Comparison of ENCODE assay signal across 21 cellular contexts in genomic region chrX:14398725-14399124, GRCh38.
DNase-seq lines count a peak whose midpoint lies in the region; ATAC-seq, FAIRE-seq and TF ChIP-seq lines count a peak whose summit lies in the region.
"Had no signal": no experiment of that assay in that cellular context is flagged by ENCODE, and none has a peak within 500 bp of the region (broad histone marks: within the 10 kb centered on the region; RNA-seq: fewer than 3 reads in every experiment).

No MANE protein-coding gene starts in this region.

- H3K27me3 ChIP-seq in pancreas = no peaks in the 10 kb centered on the region
- H3K27me3 ChIP-seq in left ventricle myocardium inferior (ENCODE audit: low read depth) = no peaks in the 10 kb centered on the region
- H3K27me3 ChIP-seq in aorta (ENCODE audit: control insufficient read depth in 1 of 2, insufficient read depth in 2 of 2, low read length in 1 of 2) = no peaks in the 10 kb centered on the region
- H3K27me3 ChIP-seq: BE2C, tibial nerve had no signal

- no peak overlapping the region for H3K27ac ChIP-seq in pancreas
- no peak overlapping the region for H3K27ac ChIP-seq in left ventricle myocardium inferior (replicated peaks)
- no peak overlapping the region for H3K27ac ChIP-seq in aorta (ENCODE audit: low read depth in 1 of 2, low read length in 2 of 2)
- H3K27ac ChIP-seq: lower lobe of right lung, tibial nerve had no signal

- H3K4me3 ChIP-seq in epithelial cell of proximal tubule (ENCODE audit: low read depth, low read length) (no peak overlapping the region), pancreas (no peak overlapping the region), left ventricle myocardium inferior (no peak overlapping the region), aorta (ENCODE audit: low read length in 2 of 2) (no peak overlapping the region)
- H3K4me3 ChIP-seq: lower lobe of right lung, tibial nerve had no signal

- intact Hi-C loops in pancreas (cut with DNase I) = no loop called here
- intact Hi-C loops in left ventricle myocardium inferior (cut with micrococcal nuclease) = no loop called here
- intact Hi-C loops in aorta (cut with DNase I) = no loop called here

- DNase-seq in AG20443 (ENCODE audit: low spot score) = peak; percentile 12
- peak; percentile 0 for DNase-seq in HT1080 (ENCODE audit: low read depth)
- DNase-seq in epithelial cell of proximal tubule (ENCODE audit: low read depth) = peak; percentile 68
- no peak for DNase-seq in pancreas
- DNase-seq in left ventricle myocardium inferior = no peak
- DNase-seq in DMS79 (lab: John Stamatoyannopoulos, UW) = no peak
- no peak for DNase-seq in aorta
- DNase-seq: activated CD8-positive, alpha-beta T cell treated with anti-CD3 and anti-CD28 coated beads, Interleukin-2, amount 10 ng/mL, durations not matched to agents 7 days and 5 days; anterior cingulate cortex; BE2C; DMS53; Kasumi-1; lower lobe of right lung; NCI-H187 treated with DMSO at 0.1 percent for 48 hours; NCI-H510A treated with DMSO at 0.1 percent for 48 hours; right cardiac atrium had no signal

- no peaks in the 10 kb centered on the region for H3K9me3 ChIP-seq in pancreas
- no peaks in the 10 kb centered on the region for H3K9me3 ChIP-seq in left ventricle myocardium inferior (replicated peaks)
- no peaks in the 10 kb centered on the region for H3K9me3 ChIP-seq in aorta (ENCODE audit: control insufficient read depth, low read length)
- H3K9me3 ChIP-seq: BE2C, lower lobe of right lung, tibial nerve had no signal

- 8 to 24% methylated on average over 2 of the region's 2 CpGs for WGBS in pancreas, 2 donors
- 34 to 50% methylated on average over 2 of the region's 2 CpGs for WGBS in aorta, 2 donors

- no peaks in the 10 kb centered on the region for H3K36me3 ChIP-seq in pancreas
- no peaks in the 10 kb centered on the region for H3K36me3 ChIP-seq in left ventricle myocardium inferior
- H3K36me3 ChIP-seq in aorta (ENCODE audit: control insufficient read depth in 1 of 2, insufficient read depth in 2 of 2, low read length in 1 of 2) = no peaks in the 10 kb centered on the region
- H3K36me3 ChIP-seq: BE2C, lower lobe of right lung, tibial nerve had no signal

- ATAC-seq in pancreas (peak in 3 of 4 donors; percentile 25 to 40 (median 36)), aorta (ENCODE audit: low FRiP score) (no peak), HG03457 (IDR thresholded peaks at IDR 0.05; ENCODE audit: unreplicated experiment) (no peak)
- ATAC-seq: activated CD8-positive, alpha-beta T cell treated with anti-CD3 and anti-CD28 coated beads, Interleukin-2, amount 10 ng/mL, durations not matched to agents 7 days and 5 days; activated T-helper 17 cell treated with anti-CD3 and anti-CD28 coated beads, Interleukin-2, amount 50 U/mL, for 72 hours; HCT116; lower lobe of right lung; right cardiac atrium; SK-N-SH treated with all-trans-retinoic acid at 6 μM for 48 hours had no signal

- FAIRE-seq in pancreas (lab: Jason Lieb, UNC) = no peak

- no peak for TF ChIP-seq CTCF in epithelial cell of proximal tubule (conservative IDR thresholded peaks at IDR 0.05; ENCODE audit: low read depth, low read length)
- no peak for TF ChIP-seq CTCF in pancreas (IDR thresholded peaks at IDR 0.05)
- no peak for TF ChIP-seq CTCF in left ventricle myocardium inferior (IDR thresholded peaks at IDR 0.05; ENCODE audit: borderline replicate concordance)

- H3K4me1 ChIP-seq in pancreas = no peaks in the 10 kb centered on the region
- H3K4me1 ChIP-seq in left ventricle myocardium inferior = no peaks in the 10 kb centered on the region
- H3K4me1 ChIP-seq in aorta (ENCODE audit: control insufficient read depth in 1 of 2, insufficient read depth in 2 of 2, low read length in 2 of 2) = no peaks in the 10 kb centered on the region
- H3K4me1 ChIP-seq: BE2C, lower lobe of right lung, tibial nerve had no signal

Comparison
In these comparisons a context has a peak if more than half of its experiments do, and no peak if none do; other contexts are left out.
1. DNase-seq: peak in AG20443 (single experiment), HT1080 (single experiment) and epithelial cell of proximal tubule (single experiment); none in pancreas (0 of 6), left ventricle myocardium inferior (single experiment), DMS79 (single experiment) and aorta (0 of 2).
2. ATAC-seq: peak in pancreas (3 of 4); none in aorta (single experiment) and HG03457 (single experiment).